1 cellular context compared by ENCODE assay signal in the genomic region with DNA sequence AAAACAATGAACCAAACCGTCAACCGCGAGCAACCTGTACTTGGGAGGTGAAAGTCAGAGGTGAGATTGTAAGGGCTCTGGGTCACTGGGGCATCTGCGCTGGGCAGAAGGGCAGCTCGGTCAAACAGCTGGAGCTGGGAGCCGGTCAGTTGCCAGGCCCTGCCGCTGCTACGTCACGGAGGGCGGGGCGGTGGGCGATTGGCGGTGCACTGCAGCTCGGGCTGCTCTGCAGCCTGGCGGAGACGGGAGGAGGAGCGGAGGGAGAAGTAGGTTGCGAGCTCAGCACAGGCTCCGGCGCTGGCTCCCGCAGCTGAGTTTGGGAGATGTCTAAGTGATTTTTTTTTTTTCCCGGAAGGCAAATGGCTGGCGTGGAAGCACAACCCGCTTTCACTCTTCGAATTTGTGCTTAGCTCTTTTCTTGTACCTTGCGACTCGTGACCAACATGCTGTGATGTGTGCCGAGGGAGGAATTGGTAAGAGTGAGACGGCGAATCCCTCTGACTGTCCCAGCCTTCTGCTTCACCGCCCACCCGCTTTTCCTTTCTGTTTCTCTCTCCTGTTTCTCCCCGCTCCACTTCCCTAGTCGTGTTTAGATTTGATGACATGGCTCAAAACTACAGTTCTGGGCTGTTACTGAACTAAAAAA.
A peak's percentile ranks its signal among the peaks of the same experiment; 100 is the strongest.
TF ChIP-seq lines count a peak whose summit lies in the region.

A gene (plus strand): TSS at position 229 of the 646 bp plus-strand sequence. CDS start 27,266 bp downstream, outside the sequence.

TF ChIP-seq in H1, 55 proteins besides CTCF, POLR2A, EP300 and RAD21:
- TF ChIP-seq, protein P1, sequence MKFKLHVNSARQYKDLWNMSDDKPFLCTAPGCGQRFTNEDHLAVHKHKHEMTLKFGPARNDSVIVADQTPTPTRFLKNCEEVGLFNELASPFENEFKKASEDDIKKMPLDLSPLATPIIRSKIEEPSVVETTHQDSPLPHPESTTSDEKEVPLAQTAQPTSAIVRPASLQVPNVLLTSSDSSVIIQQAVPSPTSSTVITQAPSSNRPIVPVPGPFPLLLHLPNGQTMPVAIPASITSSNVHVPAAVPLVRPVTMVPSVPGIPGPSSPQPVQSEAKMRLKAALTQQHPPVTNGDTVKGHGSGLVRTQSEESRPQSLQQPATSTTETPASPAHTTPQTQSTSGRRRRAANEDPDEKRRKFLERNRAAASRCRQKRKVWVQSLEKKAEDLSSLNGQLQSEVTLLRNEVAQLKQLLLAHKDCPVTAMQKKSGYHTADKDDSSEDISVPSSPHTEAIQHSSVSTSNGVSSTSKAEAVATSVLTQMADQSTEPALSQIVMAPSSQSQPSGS (IDR thresholded peaks at IDR 0.05; ENCODE audit: low read length): no peak
- TF ChIP-seq PHF8 (conservative IDR thresholded peaks at IDR 0.05; ENCODE audit: low read depth, low read length) (peak; percentile 60), RBBP5 (IDR thresholded peaks at IDR 0.05; ENCODE audit: borderline replicate concordance, low read depth, low read length) (peak; percentile 94), RXRA (IDR thresholded peaks at IDR 0.05; ENCODE audit: insufficient read depth, low read depth, low read length) (no peak), POLR2AphosphoS5 (IDR thresholded peaks at IDR 0.05; ENCODE audit: low read depth, low read length) (peak; percentile 91), SP1 (IDR thresholded peaks at IDR 0.05; ENCODE audit: low read depth, low read length) (peak; percentile 69; the same call in 1 of the 2 replicates), HDAC2 (IDR thresholded peaks at IDR 0.05; ENCODE audit: borderline replicate concordance in 1 of 2, low read depth in 2 of 2, low read length in 2 of 2) (0 out of 4 replicates have a peak, but pooled peaks of 1 of the 2 experiments have one; percentile 48), TAF7 (optimal IDR thresholded peaks at IDR 0.05; ENCODE audit: borderline replicate concordance, low read depth, low read length) (peak; percentile 59), GABPA (IDR thresholded peaks at IDR 0.05; ENCODE audit: borderline replicate concordance, insufficient read depth, low read length) (no peak), SAP30 (IDR thresholded peaks at IDR 0.05; ENCODE audit: insufficient read depth, insufficient replicate concordance, low read length) (no peak), SIN3A (conservative IDR thresholded peaks at IDR 0.05 in 1 of 2, IDR thresholded peaks at IDR 0.05 in 1 of 2; ENCODE audit: low read depth in 1 of 2, low read length in 2 of 2) (0 out of 4 replicates have a peak, but pooled peaks of 1 of the 2 experiments have one; percentile 15), SP2 (IDR thresholded peaks at IDR 0.05; ENCODE audit: low read length) (no peak), SRF (IDR thresholded peaks at IDR 0.05; ENCODE audit: low read depth, low read length) (no peak), SIRT6 (IDR thresholded peaks at IDR 0.05; ENCODE audit: low read length) (no peak), ZNF274 (IDR thresholded peaks at IDR 0.05; ENCODE audit: borderline replicate concordance, extremely low read depth, low read length) (no peak), FOSL1 (IDR thresholded peaks at IDR 0.05; ENCODE audit: insufficient read depth, low read depth, low read length) (no peak), NRF1 (IDR thresholded peaks at IDR 0.05; ENCODE audit: low read depth, low read length) (no peak), NANOG (IDR thresholded peaks at IDR 0.05; ENCODE audit: insufficient read depth, low read depth, low read length, poor library complexity, severe bottlenecking) (peak; percentile 59), TCF12 (IDR thresholded peaks at IDR 0.05; ENCODE audit: low read depth, low read length) (0 out of 2 replicates have a peak, but pooled peaks have one; percentile 17), BCL11A (IDR thresholded peaks at IDR 0.05; ENCODE audit: low read depth in 2 of 2, low read length in 2 of 2) (no peak), KDM4A (IDR thresholded peaks at IDR 0.05; ENCODE audit: low read depth, low read length, severe bottlenecking) (peak; percentile 48), RNF2 (IDR thresholded peaks at IDR 0.05; ENCODE audit: borderline replicate concordance, low read depth, low read length, missing control alignments, poor library complexity, severe bottlenecking) (no peak), CBX5 (IDR thresholded peaks at IDR 0.05; ENCODE audit: low read depth, low read length) (no peak), POU5F1 (IDR thresholded peaks at IDR 0.05; ENCODE audit: low read depth, low read length) (no peak), TBP (IDR thresholded peaks at IDR 0.05; ENCODE audit: low read depth, low read length) (peak; percentile 83), EZH2 (IDR thresholded peaks at IDR 0.05; ENCODE audit: low read depth, low read length, severe bottlenecking) (no peak), CEBPB (IDR thresholded peaks at IDR 0.05; ENCODE audit: low read depth, low read length) (no peak), EGR1 (IDR thresholded peaks at IDR 0.05; ENCODE audit: borderline replicate concordance, low read depth, low read length) (no peak), MAFK (IDR thresholded peaks at IDR 0.05; ENCODE audit: low read depth, low read length) (no peak), CHD1 (IDR thresholded peaks at IDR 0.05; ENCODE audit: low read depth, low read length) (no peak), YY1 (IDR thresholded peaks at IDR 0.05; ENCODE audit: low read depth, low read length) (no peak), ASH2L (IDR thresholded peaks at IDR 0.05; ENCODE audit: low read length) (peak; percentile 95), TAF1 (IDR thresholded peaks at IDR 0.05; ENCODE audit: low read depth, low read length) (peak; percentile 92), HDAC6 (IDR thresholded peaks at IDR 0.05; ENCODE audit: low read depth, low read length) (no peak), CHD2 (IDR thresholded peaks at IDR 0.05; ENCODE audit: low read length) (no peak; the same call in 1 of the 2 replicates), BACH1 (IDR thresholded peaks at IDR 0.05; ENCODE audit: low read length) (no peak), GTF2F1 (IDR thresholded peaks at IDR 0.05; ENCODE audit: borderline replicate concordance, low read depth, low read length) (no peak), RFX5 (IDR thresholded peaks at IDR 0.05; ENCODE audit: borderline replicate concordance, low read depth, low read length) (no peak), CREB1 (IDR thresholded peaks at IDR 0.05) (peak; percentile 91), JUND (IDR thresholded peaks at IDR 0.05; ENCODE audit: low read length) (no peak), SP4 (IDR thresholded peaks at IDR 0.05; ENCODE audit: low read length) (no peak), TEAD4 (IDR thresholded peaks at IDR 0.05; ENCODE audit: low read depth, low read length) (0 out of 2 replicates have a peak, but pooled peaks have one; percentile 1), KDM5A (IDR thresholded peaks at IDR 0.05; ENCODE audit: low read length) (no peak), KDM1A (IDR thresholded peaks at IDR 0.05; ENCODE audit: borderline replicate concordance, low read length) (no peak), SIX5 (IDR thresholded peaks at IDR 0.05; ENCODE audit: low read depth, low read length) (no peak), CBX8 (IDR thresholded peaks at IDR 0.05; ENCODE audit: borderline replicate concordance, low read depth, low read length) (no peak), BRCA1 (IDR thresholded peaks at IDR 0.05; ENCODE audit: low read depth, low read length) (no peak), JUN (IDR thresholded peaks at IDR 0.05; ENCODE audit: low read depth, low read length) (no peak), SUZ12 (IDR thresholded peaks at IDR 0.05; ENCODE audit: low read length) (no peak), CTBP2 (IDR thresholded peaks at IDR 0.05; ENCODE audit: borderline replicate concordance, insufficient read depth, insufficient read length, low read length) (no peak)
- TF ChIP-seq, protein P2, sequence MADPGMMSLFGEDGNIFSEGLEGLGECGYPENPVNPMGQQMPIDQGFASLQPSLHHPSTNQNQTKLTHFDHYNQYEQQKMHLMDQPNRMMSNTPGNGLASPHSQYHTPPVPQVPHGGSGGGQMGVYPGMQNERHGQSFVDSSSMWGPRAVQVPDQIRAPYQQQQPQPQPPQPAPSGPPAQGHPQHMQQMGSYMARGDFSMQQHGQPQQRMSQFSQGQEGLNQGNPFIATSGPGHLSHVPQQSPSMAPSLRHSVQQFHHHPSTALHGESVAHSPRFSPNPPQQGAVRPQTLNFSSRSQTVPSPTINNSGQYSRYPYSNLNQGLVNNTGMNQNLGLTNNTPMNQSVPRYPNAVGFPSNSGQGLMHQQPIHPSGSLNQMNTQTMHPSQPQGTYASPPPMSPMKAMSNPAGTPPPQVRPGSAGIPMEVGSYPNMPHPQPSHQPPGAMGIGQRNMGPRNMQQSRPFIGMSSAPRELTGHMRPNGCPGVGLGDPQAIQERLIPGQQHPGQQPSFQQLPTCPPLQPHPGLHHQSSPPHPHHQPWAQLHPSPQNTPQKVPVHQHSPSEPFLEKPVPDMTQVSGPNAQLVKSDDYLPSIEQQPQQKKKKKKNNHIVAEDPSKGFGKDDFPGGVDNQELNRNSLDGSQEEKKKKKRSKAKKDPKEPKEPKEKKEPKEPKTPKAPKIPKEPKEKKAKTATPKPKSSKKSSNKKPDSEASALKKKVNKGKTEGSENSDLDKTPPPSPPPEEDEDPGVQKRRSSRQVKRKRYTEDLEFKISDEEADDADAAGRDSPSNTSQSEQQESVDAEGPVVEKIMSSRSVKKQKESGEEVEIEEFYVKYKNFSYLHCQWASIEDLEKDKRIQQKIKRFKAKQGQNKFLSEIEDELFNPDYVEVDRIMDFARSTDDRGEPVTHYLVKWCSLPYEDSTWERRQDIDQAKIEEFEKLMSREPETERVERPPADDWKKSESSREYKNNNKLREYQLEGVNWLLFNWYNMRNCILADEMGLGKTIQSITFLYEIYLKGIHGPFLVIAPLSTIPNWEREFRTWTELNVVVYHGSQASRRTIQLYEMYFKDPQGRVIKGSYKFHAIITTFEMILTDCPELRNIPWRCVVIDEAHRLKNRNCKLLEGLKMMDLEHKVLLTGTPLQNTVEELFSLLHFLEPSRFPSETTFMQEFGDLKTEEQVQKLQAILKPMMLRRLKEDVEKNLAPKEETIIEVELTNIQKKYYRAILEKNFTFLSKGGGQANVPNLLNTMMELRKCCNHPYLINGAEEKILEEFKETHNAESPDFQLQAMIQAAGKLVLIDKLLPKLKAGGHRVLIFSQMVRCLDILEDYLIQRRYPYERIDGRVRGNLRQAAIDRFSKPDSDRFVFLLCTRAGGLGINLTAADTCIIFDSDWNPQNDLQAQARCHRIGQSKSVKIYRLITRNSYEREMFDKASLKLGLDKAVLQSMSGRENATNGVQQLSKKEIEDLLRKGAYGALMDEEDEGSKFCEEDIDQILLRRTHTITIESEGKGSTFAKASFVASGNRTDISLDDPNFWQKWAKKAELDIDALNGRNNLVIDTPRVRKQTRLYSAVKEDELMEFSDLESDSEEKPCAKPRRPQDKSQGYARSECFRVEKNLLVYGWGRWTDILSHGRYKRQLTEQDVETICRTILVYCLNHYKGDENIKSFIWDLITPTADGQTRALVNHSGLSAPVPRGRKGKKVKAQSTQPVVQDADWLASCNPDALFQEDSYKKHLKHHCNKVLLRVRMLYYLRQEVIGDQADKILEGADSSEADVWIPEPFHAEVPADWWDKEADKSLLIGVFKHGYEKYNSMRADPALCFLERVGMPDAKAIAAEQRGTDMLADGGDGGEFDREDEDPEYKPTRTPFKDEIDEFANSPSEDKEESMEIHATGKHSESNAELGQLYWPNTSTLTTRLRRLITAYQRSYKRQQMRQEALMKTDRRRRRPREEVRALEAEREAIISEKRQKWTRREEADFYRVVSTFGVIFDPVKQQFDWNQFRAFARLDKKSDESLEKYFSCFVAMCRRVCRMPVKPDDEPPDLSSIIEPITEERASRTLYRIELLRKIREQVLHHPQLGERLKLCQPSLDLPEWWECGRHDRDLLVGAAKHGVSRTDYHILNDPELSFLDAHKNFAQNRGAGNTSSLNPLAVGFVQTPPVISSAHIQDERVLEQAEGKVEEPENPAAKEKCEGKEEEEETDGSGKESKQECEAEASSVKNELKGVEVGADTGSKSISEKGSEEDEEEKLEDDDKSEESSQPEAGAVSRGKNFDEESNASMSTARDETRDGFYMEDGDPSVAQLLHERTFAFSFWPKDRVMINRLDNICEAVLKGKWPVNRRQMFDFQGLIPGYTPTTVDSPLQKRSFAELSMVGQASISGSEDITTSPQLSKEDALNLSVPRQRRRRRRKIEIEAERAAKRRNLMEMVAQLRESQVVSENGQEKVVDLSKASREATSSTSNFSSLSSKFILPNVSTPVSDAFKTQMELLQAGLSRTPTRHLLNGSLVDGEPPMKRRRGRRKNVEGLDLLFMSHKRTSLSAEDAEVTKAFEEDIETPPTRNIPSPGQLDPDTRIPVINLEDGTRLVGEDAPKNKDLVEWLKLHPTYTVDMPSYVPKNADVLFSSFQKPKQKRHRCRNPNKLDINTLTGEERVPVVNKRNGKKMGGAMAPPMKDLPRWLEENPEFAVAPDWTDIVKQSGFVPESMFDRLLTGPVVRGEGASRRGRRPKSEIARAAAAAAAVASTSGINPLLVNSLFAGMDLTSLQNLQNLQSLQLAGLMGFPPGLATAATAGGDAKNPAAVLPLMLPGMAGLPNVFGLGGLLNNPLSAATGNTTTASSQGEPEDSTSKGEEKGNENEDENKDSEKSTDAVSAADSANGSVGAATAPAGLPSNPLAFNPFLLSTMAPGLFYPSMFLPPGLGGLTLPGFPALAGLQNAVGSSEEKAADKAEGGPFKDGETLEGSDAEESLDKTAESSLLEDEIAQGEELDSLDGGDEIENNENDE (IDR thresholded peaks at IDR 0.05; ENCODE audit: insufficient replicate concordance, low read length): no peak
- TF ChIP-seq, protein P3, sequence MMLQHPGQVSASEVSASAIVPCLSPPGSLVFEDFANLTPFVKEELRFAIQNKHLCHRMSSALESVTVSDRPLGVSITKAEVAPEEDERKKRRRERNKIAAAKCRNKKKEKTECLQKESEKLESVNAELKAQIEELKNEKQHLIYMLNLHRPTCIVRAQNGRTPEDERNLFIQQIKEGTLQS (IDR thresholded peaks at IDR 0.05; ENCODE audit: insufficient read depth, low read depth, low read length): no peak
- TF ChIP-seq, protein P4, sequence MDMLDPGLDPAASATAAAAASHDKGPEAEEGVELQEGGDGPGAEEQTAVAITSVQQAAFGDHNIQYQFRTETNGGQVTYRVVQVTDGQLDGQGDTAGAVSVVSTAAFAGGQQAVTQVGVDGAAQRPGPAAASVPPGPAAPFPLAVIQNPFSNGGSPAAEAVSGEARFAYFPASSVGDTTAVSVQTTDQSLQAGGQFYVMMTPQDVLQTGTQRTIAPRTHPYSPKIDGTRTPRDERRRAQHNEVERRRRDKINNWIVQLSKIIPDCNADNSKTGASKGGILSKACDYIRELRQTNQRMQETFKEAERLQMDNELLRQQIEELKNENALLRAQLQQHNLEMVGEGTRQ (IDR thresholded peaks at IDR 0.05; ENCODE audit: low read length): no peak
- TF ChIP-seq, protein P5, sequence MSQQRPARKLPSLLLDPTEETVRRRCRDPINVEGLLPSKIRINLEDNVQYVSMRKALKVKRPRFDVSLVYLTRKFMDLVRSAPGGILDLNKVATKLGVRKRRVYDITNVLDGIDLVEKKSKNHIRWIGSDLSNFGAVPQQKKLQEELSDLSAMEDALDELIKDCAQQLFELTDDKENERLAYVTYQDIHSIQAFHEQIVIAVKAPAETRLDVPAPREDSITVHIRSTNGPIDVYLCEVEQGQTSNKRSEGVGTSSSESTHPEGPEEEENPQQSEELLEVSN (IDR thresholded peaks at IDR 0.05): 0 out of 2 replicates have a peak, but pooled peaks have one; percentile 14
- TF ChIP-seq, protein P6, sequence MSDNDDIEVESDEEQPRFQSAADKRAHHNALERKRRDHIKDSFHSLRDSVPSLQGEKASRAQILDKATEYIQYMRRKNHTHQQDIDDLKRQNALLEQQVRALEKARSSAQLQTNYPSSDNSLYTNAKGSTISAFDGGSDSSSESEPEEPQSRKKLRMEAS (IDR thresholded peaks at IDR 0.05): 0 out of 2 replicates have a peak, but pooled peaks have one; percentile 25
